In genomic region chr2:45653584-45653983, GRCh38 we compare ENCODE assay signal across 12 cellular contexts. TPM values are rescaled to one million over a fixed set of nuclear protein-coding genes. Genes with fewer than 3 reads are reported as not detected.
DNase-seq lines count a peak whose midpoint lies in the region; ATAC-seq and TF ChIP-seq lines count a peak whose summit lies in the region.
"Had no signal": no experiment of that assay in that cellular context is flagged by ENCODE, and none has a peak within 500 bp of the region (broad histone marks: within the 10 kb centered on the region; RNA-seq: fewer than 3 reads in every experiment).

No MANE protein-coding gene starts in this region.

- H3K4me3 ChIP-seq in OCI-LY1 (ENCODE audit: low read depth, low read length, poor library complexity, severe bottlenecking): peak overlapping the region; percentile 81
- H3K4me3 ChIP-seq in fibroblast of lung (replicated peaks in 1 of 4; ENCODE audit: control extremely low read depth in 1 of 4, insufficient read depth in 1 of 4, low read depth in 3 of 4, low read length in 4 of 4): peak overlapping the region in 3 of 4 experiments; percentile 79 to 91 (median 87)
- H3K4me3 ChIP-seq in parathyroid adenoma (ENCODE audit: low read depth, low read length): peak overlapping the region; percentile 95

- no peaks in the 10 kb centered on the region for H3K27me3 ChIP-seq in OCI-LY1 (ENCODE audit: insufficient read depth, low read length)
- H3K27me3 ChIP-seq in fibroblast of lung (ENCODE audit: control insufficient read depth, insufficient read depth, low read length): no peaks in the 10 kb centered on the region
- no peaks in the 10 kb centered on the region for H3K27me3 ChIP-seq in parathyroid adenoma (ENCODE audit: control insufficient read depth, insufficient read depth, low read length)

- no peaks in the 10 kb centered on the region for H3K9me2 ChIP-seq in OCI-LY1 (ENCODE audit: low read depth, low read length)

- H2AFZ ChIP-seq in OCI-LY1 (ENCODE audit: low read length) (no peak overlapping the region), fibroblast of lung (ENCODE audit: low read length) (no peak overlapping the region), parathyroid adenoma (no peak overlapping the region)

- DNase-seq in DMS 273 (lab: John Stamatoyannopoulos, UW; ENCODE audit: unreplicated experiment) (peak; percentile 34), DMS 273 treated with DMSO at 0.1 percent for 48 hours (lab: John Stamatoyannopoulos, UW) (no peak), fibroblast of lung (ENCODE audit: low read depth in 2 of 2) (peak in 1 of 2 donors; percentile 68), GM20000 (ENCODE audit: low spot score) (no peak)
- no peak for DNase-seq in effector CD8-positive, alpha-beta T cell (lab: John Stamatoyannopoulos, UW)
- DNase-seq: nephron progenitor cell; stimulated activated naive CD4-positive, alpha-beta T cell treated with Interleukin-2 at 50 U/mL for 16 hours had no signal

- H3K27ac ChIP-seq in OCI-LY1 (ENCODE audit: low read depth, low read length, poor library complexity, severe bottlenecking): no peak overlapping the region
- no peak overlapping the region for H3K27ac ChIP-seq in fibroblast of lung (ENCODE audit: insufficient read depth, low read length)
- no peak overlapping the region for H3K27ac ChIP-seq in parathyroid adenoma
- H3K27ac ChIP-seq: 22Rv1 had no signal

- H3K9ac ChIP-seq in OCI-LY1 (ENCODE audit: low read length): peak overlapping the region; percentile 38; the same call in 1 of the 2 replicates
- H3K9ac ChIP-seq in fibroblast of lung (ENCODE audit: insufficient read depth, low read length): no peak overlapping the region
- H3K9ac ChIP-seq in parathyroid adenoma: no peak overlapping the region

- H3K4me1 ChIP-seq in OCI-LY1 (ENCODE audit: insufficient read depth, low read length, severe bottlenecking): peaks cover 44% of the 10 kb centered on the region
- peaks cover 5% of the 10 kb centered on the region for H3K4me1 ChIP-seq in fibroblast of lung (ENCODE audit: control insufficient read depth, extremely low read depth, insufficient read depth, low read length)
- peaks cover 19% of the 10 kb centered on the region for H3K4me1 ChIP-seq in parathyroid adenoma

- H3K79me2 ChIP-seq in OCI-LY1 (ENCODE audit: insufficient read depth, low read length) (peaks cover 68% of the 10 kb centered on the region), fibroblast of lung (ENCODE audit: control insufficient read depth, insufficient read depth, low read length) (peaks cover 38% of the 10 kb centered on the region), parathyroid adenoma (peaks cover 48% of the 10 kb centered on the region)

- no peaks in the 10 kb centered on the region for H3F3A ChIP-seq in OCI-LY1 (ENCODE audit: insufficient read depth, low read length)

- H4K20me1 ChIP-seq in OCI-LY1 (ENCODE audit: insufficient read depth, low read length): no peaks in the 10 kb centered on the region
- no peaks in the 10 kb centered on the region for H4K20me1 ChIP-seq in fibroblast of lung (ENCODE audit: control insufficient read depth, extremely low read depth, insufficient read depth, low read length)

- ATAC-seq in HG02938 (IDR thresholded peaks at IDR 0.05; ENCODE audit: unreplicated experiment): no peak
- ATAC-seq: Panc1 had no signal

- H3K4me2 ChIP-seq in OCI-LY1 (ENCODE audit: low read length) (peak overlapping the region; percentile 84), fibroblast of lung (ENCODE audit: extremely low read depth, insufficient read depth, low read length) (peak overlapping the region; percentile 99), parathyroid adenoma (ENCODE audit: low read length) (peak overlapping the region; percentile 86)

- TF ChIP-seq CTCF in OCI-LY1 (IDR thresholded peaks at IDR 0.05; ENCODE audit: low read length) (no peak), fibroblast of lung (conservative IDR thresholded peaks at IDR 0.05 in 1 of 2, IDR thresholded peaks at IDR 0.05 in 1 of 2; ENCODE audit: low read depth in 1 of 2, low read length in 2 of 2) (no peak), parathyroid adenoma (IDR thresholded peaks at IDR 0.05) (no peak), GM20000 (IDR thresholded peaks at IDR 0.05; ENCODE audit: extremely low read depth, missing control alignments) (no peak)

- H3K9me3 ChIP-seq in OCI-LY1 (ENCODE audit: low read length): no peaks in the 10 kb centered on the region
- H3K9me3 ChIP-seq in fibroblast of lung (ENCODE audit: control insufficient read depth, insufficient read depth, low read depth, low read length): no peaks in the 10 kb centered on the region
- no peaks in the 10 kb centered on the region for H3K9me3 ChIP-seq in parathyroid adenoma (ENCODE audit: control insufficient read depth, low read length)

- H3K36me3 ChIP-seq in OCI-LY1 (ENCODE audit: insufficient read depth, low read length) (no peaks in the 10 kb centered on the region; the same call in 1 of the 2 replicates), fibroblast of lung (ENCODE audit: control insufficient read depth, insufficient read depth, low read length) (no peaks in the 10 kb centered on the region), parathyroid adenoma (ENCODE audit: control insufficient read depth, insufficient read depth, low read length) (no peaks in the 10 kb centered on the region)

RNA-seq across cellular contexts. Expression of gene PRKCE, which starts 2.1 kb away (rescaled TPM):
- 12.3 and 19.0 TPM in 2 replicates for total RNA-seq in fibroblast of lung
- 9.4 and 14.1 TPM in 2 replicates for polyA plus RNA-seq in fibroblast of lung
- polyA plus RNA-seq in fibroblast of lung (2012): 7.1 and 8.0 TPM in 2 replicates
- polyA minus RNA-seq in fibroblast of lung (ENCODE audit: low replicate concordance): 28.3 and 55.3 TPM in 2 replicates

RNA-seq across cellular contexts. Expression of gene SRBD1, which starts 42.5 kb away (rescaled TPM):
- total RNA-seq in fibroblast of lung: 11.6 and 18.7 TPM in 2 replicates
- 9.6 and 10.1 TPM in 2 replicates for polyA plus RNA-seq in fibroblast of lung
- polyA plus RNA-seq in fibroblast of lung (2012): 9.8 and 10.1 TPM in 2 replicates
- 0.12 and 6.6 TPM in 2 replicates for polyA minus RNA-seq in fibroblast of lung (ENCODE audit: low replicate concordance)
